8 cellular contexts compared by ENCODE assay signal in the genomic region with DNA sequence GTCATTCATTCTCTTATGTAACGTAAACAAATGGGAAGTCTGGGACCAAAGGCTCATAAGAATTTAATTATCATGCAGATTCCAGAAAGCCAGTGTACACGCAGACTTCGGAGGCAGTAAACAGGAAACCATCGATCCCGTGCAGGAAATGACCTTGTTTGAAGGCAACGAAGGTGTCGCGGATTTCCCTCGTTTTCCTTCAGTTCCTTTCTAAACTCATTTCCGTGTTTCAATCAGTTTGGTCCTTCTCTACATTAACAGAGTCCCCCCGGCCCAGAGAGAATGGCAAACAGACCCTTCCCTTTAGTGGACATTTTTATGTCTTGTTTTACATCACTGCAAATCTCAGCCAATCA. TPM values are rescaled to one million over a fixed set of nuclear protein-coding genes. Genes with fewer than 3 reads are reported as not detected.
DNase-seq lines count a peak whose midpoint lies in the region; ATAC-seq and TF ChIP-seq lines count a peak whose summit lies in the region.

No MANE protein-coding gene starts in this region.

- H3K9ac ChIP-seq in liver (ENCODE audit: low read depth in 1 of 2, low read length in 2 of 2) = peak overlapping the region; percentile 76 to 93

- peaks cover 17% of the 10 kb centered on the region for H3K36me3 Mint-ChIP-seq in CD8-positive, alpha-beta T cell

- TF ChIP-seq EP300 in tibial nerve (IDR thresholded peaks at IDR 0.05) = peak; percentile 62 to 94

- TF ChIP-seq RAD21 in liver (IDR thresholded peaks at IDR 0.05) = no peak

- H3K4me3 ChIP-seq in CD8-positive, alpha-beta T cell (ENCODE audit: low read depth, low read length) = peak overlapping the region; percentile 84
- peak overlapping the region; percentile 77 for H3K4me3 ChIP-seq in brain microvascular endothelial cell (ENCODE audit: low read depth, low read length)
- H3K4me3 ChIP-seq in liver (ENCODE audit: low read depth in 1 of 3, low read length in 3 of 3) = peak overlapping the region; percentile 54 to 92 (median 76)
- H3K4me3 ChIP-seq in tibial nerve = peak overlapping the region; percentile 36 to 73 (median 68)

- H3K4me3 Mint-ChIP-seq in CD8-positive, alpha-beta T cell = peak overlapping the region; percentile 95

- in situ Hi-C loops in brain microvascular endothelial cell (cut with HindIII; ENCODE audit: low pct_ligation_motif_present, low sequenced_read_pairs) = no loop called here

- CTCF ChIA-PET in CD8-positive, alpha-beta T cell (lab: Charles Lee) = no interaction called here

- POLR2A ChIA-PET in CD8-positive, alpha-beta T cell (lab: Charles Lee) = interaction anchor here (0.7 to 1.6 kb wide), 3 partner anchors 56 to 163 kb away, joined by 3 to 5 read pairs (median 3); a partner anchor contains a TSS

- TF ChIP-seq CTCF in CD8-positive, alpha-beta T cell (IDR thresholded peaks at IDR 0.05) = no peak
- no peak for TF ChIP-seq CTCF in brain microvascular endothelial cell (IDR thresholded peaks at IDR 0.05; ENCODE audit: low read depth, low read length, missing control alignments)
- no peak for TF ChIP-seq CTCF in liver (IDR thresholded peaks at IDR 0.05; ENCODE audit: low read depth, low read length, missing input control)
- no peak for TF ChIP-seq CTCF in tibial nerve (IDR thresholded peaks at IDR 0.05)

- no peaks in the 10 kb centered on the region for H3K9me3 ChIP-seq in CD8-positive, alpha-beta T cell (ENCODE audit: low read length)
- H3K9me3 ChIP-seq in liver (ENCODE audit: control insufficient read depth in 4 of 4, low read length in 3 of 4) (no peaks in the 10 kb centered on the region), tibial nerve (no peaks in the 10 kb centered on the region)

- no peaks in the 10 kb centered on the region for H3K36me3 ChIP-seq in CD8-positive, alpha-beta T cell (ENCODE audit: insufficient read depth, low read length)
- H3K36me3 ChIP-seq in brain microvascular endothelial cell (replicated peaks) = no peaks in the 10 kb centered on the region
- H3K36me3 ChIP-seq in liver (ENCODE audit: control insufficient read depth in 4 of 4, insufficient read depth in 3 of 4, low read depth in 1 of 4, low read length in 3 of 4) = no peaks in the 10 kb centered on the region
- no peaks in the 10 kb centered on the region for H3K36me3 ChIP-seq in tibial nerve

- peak; percentile 68 to 79 for TF ChIP-seq POLR2A in tibial nerve (IDR thresholded peaks at IDR 0.05)

- H3K9me3 Mint-ChIP-seq in CD8-positive, alpha-beta T cell = no peaks in the 10 kb centered on the region

- H3K27me3 Mint-ChIP-seq in CD8-positive, alpha-beta T cell (ENCODE audit: low read depth) = no peaks in the 10 kb centered on the region

- no peak for DNase-seq in CD8-positive, alpha-beta T cell
- DNase-seq in brain microvascular endothelial cell (no peak), tibial nerve (ENCODE audit: low spot score in 2 of 2) (no peak), NCI-H2227 treated with DMSO at 0.1 percent for 48 hours (lab: John Stamatoyannopoulos, UW) (no peak), GM19238 (ENCODE audit: insufficient read length, low spot score) (no peak)

- WGBS in liver = under 1% methylated on average over 11 of the region's 11 CpGs
- 0% methylated on average over 11 of the region's 11 CpGs for WGBS in tibial nerve, 2 donors

- peaks cover 21% of the 10 kb centered on the region for H3K4me1 Mint-ChIP-seq in CD8-positive, alpha-beta T cell (ENCODE audit: low read depth)

- H3K27ac Mint-ChIP-seq in CD8-positive, alpha-beta T cell = peak overlapping the region; percentile 100

- H3K4me1 ChIP-seq in CD8-positive, alpha-beta T cell (ENCODE audit: insufficient read depth, low read length) = peaks cover 6% of the 10 kb centered on the region
- H3K4me1 ChIP-seq in liver (ENCODE audit: control insufficient read depth in 4 of 4, insufficient read depth in 4 of 4, low read length in 3 of 4) = peaks cover 0 to 2% (median 0%) of the 10 kb centered on the region in 4 donors
- peaks cover 0 to 9% (median 0%) of the 10 kb centered on the region in 4 donors for H3K4me1 ChIP-seq in tibial nerve

- peak; percentile 25 for ATAC-seq in CD8-positive, alpha-beta T cell
- ATAC-seq in GM19467 (IDR thresholded peaks at IDR 0.05; ENCODE audit: unreplicated experiment) = peak; percentile 15
- peak; percentile 7 for ATAC-seq in HG03520 (IDR thresholded peaks at IDR 0.05; ENCODE audit: unreplicated experiment)

- intact Hi-C loops in CD8-positive, alpha-beta T cell (cut with DNase I, micrococcal nuclease) = loop anchor here (1.0 to 2.0 kb wide), 6 partner anchors 30 to 1173 kb away; a partner anchor contains a TSS

- peak overlapping the region; percentile 97 for H3K27ac ChIP-seq in CD8-positive, alpha-beta T cell (ENCODE audit: low read depth, low read length)
- H3K27ac ChIP-seq in brain microvascular endothelial cell (peak overlapping the region; percentile 97), liver (ENCODE audit: low read depth in 1 of 2, low read length in 2 of 2) (peak overlapping the region; percentile 99), tibial nerve (peak overlapping the region; percentile 99 to 100 (median 100))

- H3K27me3 ChIP-seq in CD8-positive, alpha-beta T cell (ENCODE audit: insufficient read depth, low read length) = no peaks in the 10 kb centered on the region
- no peaks in the 10 kb centered on the region for H3K27me3 ChIP-seq in brain microvascular endothelial cell (replicated peaks)
- H3K27me3 ChIP-seq in liver (ENCODE audit: control insufficient read depth in 4 of 4, insufficient read depth in 4 of 4, low read length in 3 of 4) = no peaks in the 10 kb centered on the region
- H3K27me3 ChIP-seq in tibial nerve = no peaks in the 10 kb centered on the region

TF ChIP-seq in liver, 16 proteins besides CTCF, POLR2A, EP300 and RAD21:
- TF ChIP-seq YY1 (IDR thresholded peaks at IDR 0.05) (peak; percentile 80), RXRA (IDR thresholded peaks at IDR 0.05) (peak in 1 of 2 donors; percentile 39), FOXA2 (IDR thresholded peaks at IDR 0.05) (peak; percentile 13), FOXA1 (IDR thresholded peaks at IDR 0.05) (no peak), GABPA (IDR thresholded peaks at IDR 0.05 in 1 of 2, conservative IDR thresholded peaks at IDR 0.05 in 1 of 2) (peak; percentile 68 to 92), SP1 (IDR thresholded peaks at IDR 0.05) (no peak)
- TF ChIP-seq, protein P1, sequence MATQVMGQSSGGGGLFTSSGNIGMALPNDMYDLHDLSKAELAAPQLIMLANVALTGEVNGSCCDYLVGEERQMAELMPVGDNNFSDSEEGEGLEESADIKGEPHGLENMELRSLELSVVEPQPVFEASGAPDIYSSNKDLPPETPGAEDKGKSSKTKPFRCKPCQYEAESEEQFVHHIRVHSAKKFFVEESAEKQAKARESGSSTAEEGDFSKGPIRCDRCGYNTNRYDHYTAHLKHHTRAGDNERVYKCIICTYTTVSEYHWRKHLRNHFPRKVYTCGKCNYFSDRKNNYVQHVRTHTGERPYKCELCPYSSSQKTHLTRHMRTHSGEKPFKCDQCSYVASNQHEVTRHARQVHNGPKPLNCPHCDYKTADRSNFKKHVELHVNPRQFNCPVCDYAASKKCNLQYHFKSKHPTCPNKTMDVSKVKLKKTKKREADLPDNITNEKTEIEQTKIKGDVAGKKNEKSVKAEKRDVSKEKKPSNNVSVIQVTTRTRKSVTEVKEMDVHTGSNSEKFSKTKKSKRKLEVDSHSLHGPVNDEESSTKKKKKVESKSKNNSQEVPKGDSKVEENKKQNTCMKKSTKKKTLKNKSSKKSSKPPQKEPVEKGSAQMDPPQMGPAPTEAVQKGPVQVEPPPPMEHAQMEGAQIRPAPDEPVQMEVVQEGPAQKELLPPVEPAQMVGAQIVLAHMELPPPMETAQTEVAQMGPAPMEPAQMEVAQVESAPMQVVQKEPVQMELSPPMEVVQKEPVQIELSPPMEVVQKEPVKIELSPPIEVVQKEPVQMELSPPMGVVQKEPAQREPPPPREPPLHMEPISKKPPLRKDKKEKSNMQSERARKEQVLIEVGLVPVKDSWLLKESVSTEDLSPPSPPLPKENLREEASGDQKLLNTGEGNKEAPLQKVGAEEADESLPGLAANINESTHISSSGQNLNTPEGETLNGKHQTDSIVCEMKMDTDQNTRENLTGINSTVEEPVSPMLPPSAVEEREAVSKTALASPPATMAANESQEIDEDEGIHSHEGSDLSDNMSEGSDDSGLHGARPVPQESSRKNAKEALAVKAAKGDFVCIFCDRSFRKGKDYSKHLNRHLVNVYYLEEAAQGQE (IDR thresholded peaks at IDR 0.05) = peak; percentile 29
- TF ChIP-seq, protein P2, sequence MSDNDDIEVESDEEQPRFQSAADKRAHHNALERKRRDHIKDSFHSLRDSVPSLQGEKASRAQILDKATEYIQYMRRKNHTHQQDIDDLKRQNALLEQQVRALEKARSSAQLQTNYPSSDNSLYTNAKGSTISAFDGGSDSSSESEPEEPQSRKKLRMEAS (IDR thresholded peaks at IDR 0.05) = peak; percentile 46
- TF ChIP-seq, protein P3, sequence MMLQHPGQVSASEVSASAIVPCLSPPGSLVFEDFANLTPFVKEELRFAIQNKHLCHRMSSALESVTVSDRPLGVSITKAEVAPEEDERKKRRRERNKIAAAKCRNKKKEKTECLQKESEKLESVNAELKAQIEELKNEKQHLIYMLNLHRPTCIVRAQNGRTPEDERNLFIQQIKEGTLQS (IDR thresholded peaks at IDR 0.05) = peak; percentile 53

RNA-seq across cellular contexts. Expression of a gene that starts 6.3 kb away (rescaled TPM):
- 10 to 100 TPM; 38.9 to 39.3 TPM for total RNA-seq in CD8-positive, alpha-beta T cell
- 1 to 10 TPM; 4.1 to 9.2 TPM for total RNA-seq in liver
- 1 to 10 TPM; 2.3 to 3.3 TPM for polyA plus RNA-seq in liver
- total RNA-seq in tibial nerve = 10 to 100 TPM; 19.4 to 24.7 (median 20.1) TPM

RNA-seq across cellular contexts. Expression of a gene that starts 39.9 kb away (rescaled TPM):
- 1 to 10 TPM; 1.8 to 2.8 TPM for total RNA-seq in CD8-positive, alpha-beta T cell
- 1 to 10 TPM; 4.0 to 8.8 TPM for total RNA-seq in liver
- 1 to 10 TPM; 1.5 to 5.9 TPM for polyA plus RNA-seq in liver
- total RNA-seq in tibial nerve = 10 to 100 TPM in 1 of 4 donors, 1 to 10 TPM in 3; 7.1 to 16.8 (median 9.1) TPM

RNA-seq across cellular contexts. Expression of a gene that starts 55.8 kb away (rescaled TPM):
- 100 to 1,000 TPM; 126 to 130 TPM for total RNA-seq in CD8-positive, alpha-beta T cell
- 10 to 100 TPM; 19.3 to 24.9 TPM for total RNA-seq in liver
- 10 to 100 TPM; 13.4 to 14.6 TPM for polyA plus RNA-seq in liver
- total RNA-seq in tibial nerve = 10 to 100 TPM; 17.4 to 38.2 (median 32.1) TPM
